Comparison of ENCODE assay signal across 1 cellular context in the genomic region with DNA sequence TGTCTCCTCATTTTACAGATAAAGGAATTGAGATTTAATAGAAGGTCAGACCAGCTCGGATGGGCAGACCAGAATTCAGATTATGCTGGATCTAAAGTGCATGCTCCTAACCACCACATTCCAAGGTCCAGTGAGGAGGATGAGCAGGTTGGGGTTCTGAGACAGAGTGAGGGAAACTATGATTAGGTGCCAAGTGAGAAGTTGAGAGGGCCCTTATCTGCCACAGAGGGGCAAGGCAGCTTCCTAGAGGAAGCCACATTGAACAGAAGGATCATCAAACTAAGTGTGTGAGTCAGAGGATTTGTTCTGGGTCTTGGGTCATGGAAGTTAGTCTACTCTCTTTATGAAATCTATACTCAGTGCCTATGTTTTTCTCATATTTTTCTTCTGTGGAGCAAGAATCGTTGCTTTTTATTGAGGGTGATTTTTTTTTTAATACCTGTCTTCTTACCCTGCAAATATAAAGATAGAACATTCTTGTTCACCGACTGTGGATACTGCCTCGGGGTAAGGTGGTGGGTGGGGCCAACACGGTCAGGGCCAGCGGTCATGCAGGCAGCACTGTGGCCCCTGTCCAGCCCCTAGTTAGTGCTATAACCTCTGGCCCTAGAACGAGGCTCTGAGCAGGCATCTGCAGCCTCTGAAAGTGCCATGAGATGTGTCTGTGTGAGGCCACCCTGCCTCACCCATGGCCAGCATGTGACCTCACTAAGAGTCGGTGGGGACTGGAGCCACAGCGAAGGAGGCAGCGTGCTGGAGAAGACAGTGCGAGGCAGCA.
TF ChIP-seq lines count a peak whose summit lies in the region.

No MANE protein-coding gene starts in this region.

TF ChIP-seq in endothelial cell of umbilical vein, 7 proteins besides CTCF, POLR2A, EP300 and RAD21:
- TF ChIP-seq GATA2 (IDR thresholded peaks at IDR 0.05; ENCODE audit: insufficient read depth, insufficient read length, low read depth, low read length) (peak; percentile 81), JUN (IDR thresholded peaks at IDR 0.05; ENCODE audit: borderline replicate concordance, insufficient read depth, insufficient read length, low read depth) (no peak), EZH2 (IDR thresholded peaks at IDR 0.05; ENCODE audit: borderline replicate concordance, low read depth, low read length, severe bottlenecking) (no peak), POLR2AphosphoS5 (IDR thresholded peaks at IDR 0.05; ENCODE audit: insufficient read depth, low read depth, low read length) (peak; percentile 51), MYC (IDR thresholded peaks at IDR 0.05; ENCODE audit: low read depth, low read length) (no peak), FOS (IDR thresholded peaks at IDR 0.05; ENCODE audit: borderline replicate concordance, insufficient read depth, low read length) (peak; percentile 62)
- TF ChIP-seq, protein P1, sequence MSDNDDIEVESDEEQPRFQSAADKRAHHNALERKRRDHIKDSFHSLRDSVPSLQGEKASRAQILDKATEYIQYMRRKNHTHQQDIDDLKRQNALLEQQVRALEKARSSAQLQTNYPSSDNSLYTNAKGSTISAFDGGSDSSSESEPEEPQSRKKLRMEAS (IDR thresholded peaks at IDR 0.05; ENCODE audit: insufficient read depth, insufficient read length), result no peak
TF ChIP-seq in endothelial cell of umbilical vein: peak in this region for 3.
